In genomic region chr13:106919638-106920037, GRCh38 we compare ENCODE assay signal across 14 cellular contexts.
A peak's percentile ranks its signal among the peaks of the same experiment; 100 is the strongest.
DNase-seq lines count a peak whose midpoint lies in the region; ATAC-seq, FAIRE-seq and TF ChIP-seq lines count a peak whose summit lies in the region.
"Had no signal": no experiment of that assay in that cellular context is flagged by ENCODE, and none has a peak within 500 bp of the region (broad histone marks: within the 10 kb centered on the region; RNA-seq: fewer than 3 reads in every experiment).

No MANE protein-coding gene starts in this region.

- intact Hi-C loops in Caco-2 (cut with micrococcal nuclease; ENCODE audit: unreplicated experiment) (loop anchor here (2.0 to 5.0 kb wide), 4 partner anchors 43 to 237 kb away; no protein-coding TSS in a partner anchor), left ventricle myocardium inferior (cut with micrococcal nuclease) (loop anchor here (5.0 kb wide), 1 partner anchor 208 kb away; no protein-coding TSS in a partner anchor)

- ATAC-seq in HG02840 (IDR thresholded peaks at IDR 0.05; ENCODE audit: low FRiP score, unreplicated experiment), result no peak
- ATAC-seq: activated CD8-positive, alpha-beta T cell treated with anti-CD3 and anti-CD28 coated beads for 36 hours; activated naive CD8-positive, alpha-beta T cell treated with anti-CD3 and anti-CD28 coated beads, Interleukin-2, amount 50 U/mL, for 24 hours had no signal

- H3K4me2 ChIP-seq in astrocyte (ENCODE audit: low read length), result peak overlapping the region; percentile 92

- H3K36me3 ChIP-seq in Caco-2 (ENCODE audit: control insufficient read depth, insufficient read depth, low read length), result no peaks in the 10 kb centered on the region
- no peaks in the 10 kb centered on the region for H3K36me3 ChIP-seq in astrocyte (ENCODE audit: insufficient read depth, low read length)
- no peaks in the 10 kb centered on the region for H3K36me3 ChIP-seq in left ventricle myocardium inferior
- no peaks in the 10 kb centered on the region for H3K36me3 ChIP-seq in neutrophil

- TF ChIP-seq CTCF in Caco-2 (IDR thresholded peaks at IDR 0.05; ENCODE audit: insufficient read depth in 1 of 2, low read depth in 1 of 2, low read length in 1 of 2, severe bottlenecking in 1 of 2, unreplicated experiment in 1 of 2), result no peak
- no peak for TF ChIP-seq CTCF in astrocyte (IDR thresholded peaks at IDR 0.05; ENCODE audit: insufficient read depth, low read depth, low read length)
- no peak for TF ChIP-seq CTCF in left ventricle myocardium inferior (IDR thresholded peaks at IDR 0.05; ENCODE audit: borderline replicate concordance)
- no peak for TF ChIP-seq CTCF in neutrophil (IDR thresholded peaks at IDR 0.05)

- H3K9ac ChIP-seq in astrocyte (ENCODE audit: low read length), result peak overlapping the region; percentile 69

- no peaks in the 10 kb centered on the region for H4K20me1 ChIP-seq in astrocyte (ENCODE audit: insufficient read depth, low read length)

- H3K4me3 Mint-ChIP-seq in Caco-2 (ENCODE audit: unreplicated experiment) (peak overlapping the region; percentile 45), astrocyte (ENCODE audit: unreplicated experiment) (no peak overlapping the region), immature natural killer cell (no peak overlapping the region)
- H3K4me3 Mint-ChIP-seq: activated CD8-positive, alpha-beta T cell treated with anti-CD3 and anti-CD28 coated beads for 36 hours had no signal

- H3K36me3 Mint-ChIP-seq in Caco-2 (ENCODE audit: insufficient read depth, unreplicated experiment) (no peaks in the 10 kb centered on the region), astrocyte (ENCODE audit: low read depth, unreplicated experiment) (no peaks in the 10 kb centered on the region), immature natural killer cell (no peaks in the 10 kb centered on the region)

- H3K27ac ChIP-seq in astrocyte (ENCODE audit: low read depth, low read length) (peak overlapping the region; percentile 64), left ventricle myocardium inferior (replicated peaks) (peak overlapping the region; percentile 91), neutrophil (peak overlapping the region; percentile 26)

- no peaks in the 10 kb centered on the region for H3K9me3 Mint-ChIP-seq in Caco-2 (ENCODE audit: unreplicated experiment)
- H3K9me3 Mint-ChIP-seq in astrocyte (ENCODE audit: unreplicated experiment), result no peaks in the 10 kb centered on the region
- peaks cover 0 to 3% (median 0%) of the 10 kb centered on the region in 6 donors for H3K9me3 Mint-ChIP-seq in immature natural killer cell
- H3K9me3 Mint-ChIP-seq: activated CD8-positive, alpha-beta T cell treated with anti-CD3 and anti-CD28 coated beads for 36 hours; activated naive CD8-positive, alpha-beta T cell treated with anti-CD3 and anti-CD28 coated beads, Interleukin-2, amount 50 U/mL, for 24 hours had no signal

- no peak for DNase-seq in Caco-2
- peak; percentile 19 for DNase-seq in astrocyte (ENCODE audit: low read depth)
- DNase-seq in left ventricle myocardium inferior, result peak; percentile 63
- DNase-seq in activated CD4-positive, CD25-positive, alpha-beta regulatory T cell (lab: John Stamatoyannopoulos, UW), result no peak
- no peak for DNase-seq in immature natural killer cell
- no peak for DNase-seq in OCI-M2 (lab: John Stamatoyannopoulos, UW; ENCODE audit: unreplicated experiment)
- DNase-seq: activated CD8-positive, alpha-beta T cell treated with anti-CD3 and anti-CD28 coated beads for 36 hours; activated naive CD8-positive, alpha-beta T cell treated with anti-CD3 and anti-CD28 coated beads, Interleukin-2, amount 50 U/mL, for 24 hours; erythroblast; GF-D8; stimulated activated CD4-positive, alpha-beta T cell treated with anti-CD3 and anti-CD28 coated beads, Interleukin-2, amount 100 ng/mL, for 48 hours; SW 1271 had no signal

- no peaks in the 10 kb centered on the region for H3K79me2 ChIP-seq in astrocyte (ENCODE audit: insufficient read depth, low read length)

- H3K27me3 Mint-ChIP-seq in Caco-2 (ENCODE audit: insufficient read depth, unreplicated experiment) (no peaks in the 10 kb centered on the region), astrocyte (ENCODE audit: low read depth, unreplicated experiment) (no peaks in the 10 kb centered on the region), immature natural killer cell (ENCODE audit: low read depth in 3 of 3) (peaks cover 1 to 10% (median 7%) of the 10 kb centered on the region in 3 donors)

- peaks cover 23% of the 10 kb centered on the region for H3K4me1 Mint-ChIP-seq in Caco-2 (ENCODE audit: low read depth, unreplicated experiment)
- H3K4me1 Mint-ChIP-seq in astrocyte (ENCODE audit: low read depth, unreplicated experiment), result no peaks in the 10 kb centered on the region
- peaks cover 5 to 7% of the 10 kb centered on the region in 2 donors for H3K4me1 Mint-ChIP-seq in immature natural killer cell

- CTCF ChIA-PET in Caco-2 (lab: Charles Lee), result interaction anchor here (1.2 kb wide), 1 partner anchor 300 kb away, joined by 6 read pairs; no protein-coding TSS in a partner anchor

- no TSS peak for BruUV-seq in Caco-2 (replicated peaks; lab: Mats Ljungman, UMichigan)

- no peaks in the 10 kb centered on the region for H3K27me3 ChIP-seq in Caco-2 (replicated peaks; ENCODE audit: control insufficient read depth, insufficient read depth, low read length)
- no peaks in the 10 kb centered on the region for H3K27me3 ChIP-seq in astrocyte (ENCODE audit: insufficient read depth, low read length)
- peaks cover 13% of the 10 kb centered on the region for H3K27me3 ChIP-seq in left ventricle myocardium inferior (ENCODE audit: low read depth)
- H3K27me3 ChIP-seq in neutrophil, result peaks cover 26% of the 10 kb centered on the region

- H3K9me3 ChIP-seq in Caco-2 (no peaks in the 10 kb centered on the region), astrocyte (ENCODE audit: insufficient read depth, low read depth, low read length) (no peaks in the 10 kb centered on the region), left ventricle myocardium inferior (replicated peaks) (no peaks in the 10 kb centered on the region), neutrophil (no peaks in the 10 kb centered on the region)

- H3K27ac Mint-ChIP-seq in Caco-2 (ENCODE audit: unreplicated experiment) (peak overlapping the region; percentile 79), astrocyte (ENCODE audit: unreplicated experiment) (no peak overlapping the region), immature natural killer cell (no peak overlapping the region)
- H3K27ac Mint-ChIP-seq: activated CD8-positive, alpha-beta T cell treated with anti-CD3 and anti-CD28 coated beads for 36 hours; activated naive CD8-positive, alpha-beta T cell treated with anti-CD3 and anti-CD28 coated beads, Interleukin-2, amount 50 U/mL, for 24 hours had no signal

- POLR2A ChIA-PET in Caco-2 (lab: Charles Lee), result interaction anchor here (0.6 kb wide), 2 partner anchors 13 to 79 kb away, joined by 3 read pairs; no protein-coding TSS in a partner anchor

- H3K4me3 ChIP-seq in Caco-2 (ENCODE audit: low read depth, low read length), result no peak overlapping the region
- H3K4me3 ChIP-seq in astrocyte (ENCODE audit: insufficient read depth, low read depth, low read length), result peak overlapping the region; percentile 45
- H3K4me3 ChIP-seq in left ventricle myocardium inferior, result peak overlapping the region; percentile 67
- no peak overlapping the region for H3K4me3 ChIP-seq in neutrophil (ENCODE audit: low read depth in 1 of 2, low read length in 1 of 2)

- no peak for FAIRE-seq in astrocyte (lab: Jason Lieb, UNC)

- H3K4me1 ChIP-seq in Caco-2 (peaks cover 31% of the 10 kb centered on the region), astrocyte (ENCODE audit: insufficient read depth, low read length) (peaks cover 18% of the 10 kb centered on the region), left ventricle myocardium inferior (peaks cover 27% of the 10 kb centered on the region), neutrophil (ENCODE audit: control insufficient read depth in 1 of 2, insufficient read depth in 1 of 2, low read depth in 1 of 2, low read length in 1 of 2) (peaks cover 21 to 34% of the 10 kb centered on the region in 2 experiments)

- H2AFZ ChIP-seq in astrocyte (ENCODE audit: low read depth, low read length), result peak overlapping the region; percentile 81

Comparison
In these comparisons a context has a peak if more than half of its experiments do, and no peak if none do; other contexts are left out.
1. DNase-seq: peak in astrocyte (single experiment) and left ventricle myocardium inferior (single experiment); none in Caco-2 (0 of 2), activated CD4-positive, CD25-positive, alpha-beta regulatory T cell (0 of 4), immature natural killer cell (0 of 3) and OCI-M2 (single experiment).
2. H3K4me3 ChIP-seq: peak in astrocyte (single experiment) and left ventricle myocardium inferior (single experiment); none in Caco-2 (single experiment) and neutrophil (0 of 2).
3. H3K27ac ChIP-seq: peak in every context shown above with its lines; median percentile 91 in left ventricle myocardium inferior; 64 in astrocyte; 26 in neutrophil.